10 cellular contexts compared by ENCODE assay signal in the genomic region with DNA sequence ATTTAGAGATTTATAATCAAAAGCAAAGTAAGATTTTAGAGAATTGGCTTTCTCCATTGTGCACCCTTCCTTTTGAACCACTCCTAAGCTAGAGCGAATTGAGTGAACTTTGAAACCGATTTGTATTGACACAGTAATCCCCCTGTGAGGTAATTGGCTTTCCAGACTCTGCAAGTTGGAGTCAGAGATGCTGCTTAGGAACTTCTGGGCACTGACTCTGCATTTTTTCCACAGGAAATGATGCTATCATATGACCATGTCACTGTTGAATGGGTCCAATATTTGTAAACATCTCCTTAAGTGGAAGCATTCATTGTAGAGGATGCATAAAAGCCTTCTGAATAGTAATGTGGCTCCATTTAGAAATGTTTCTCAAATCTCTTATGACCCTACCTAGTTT.
DNase-seq lines count a peak whose midpoint lies in the region; ATAC-seq, FAIRE-seq and TF ChIP-seq lines count a peak whose summit lies in the region.
"Had no signal": no experiment of that assay in that cellular context is flagged by ENCODE, and none has a peak within 500 bp of the region (broad histone marks: within the 10 kb centered on the region; RNA-seq: fewer than 3 reads in every experiment).

No MANE protein-coding gene starts in this region.

- no TSS peak for BruUV-seq in endothelial cell of umbilical vein (replicated peaks; lab: Mats Ljungman, UMichigan)

- TF ChIP-seq CTCF in endothelial cell of umbilical vein (IDR thresholded peaks at IDR 0.05; ENCODE audit: extremely low read depth in 1 of 2, insufficient read depth in 1 of 2, low read depth in 1 of 2, low read length in 2 of 2) (no peak), parathyroid adenoma (IDR thresholded peaks at IDR 0.05) (no peak)

- H3K36me3 ChIP-seq in endothelial cell of umbilical vein (ENCODE audit: control insufficient read depth in 2 of 2, extremely low read depth in 1 of 2, insufficient read depth in 2 of 2, low read length in 2 of 2) (no peaks in the 10 kb centered on the region), parathyroid adenoma (ENCODE audit: control insufficient read depth, insufficient read depth, low read length) (no peaks in the 10 kb centered on the region)

- H3K4me1 Mint-ChIP-seq in naive thymus-derived CD8-positive, alpha-beta T cell = peaks cover 0 to 4% (median 0%) of the 10 kb centered on the region in 4 donors

- H3K9me1 ChIP-seq in endothelial cell of umbilical vein (replicated peaks; ENCODE audit: control insufficient read depth, extremely low read depth, insufficient read depth, low read length) = no peaks in the 10 kb centered on the region

- peak; percentile 76 for FAIRE-seq in endothelial cell of umbilical vein (lab: Jason Lieb, UNC)

- DNase-seq in DMS153 (lab: John Stamatoyannopoulos, UW) (peak; percentile 69), NCI-H2029 treated with DMSO at 0.1 percent for 48 hours (lab: John Stamatoyannopoulos, UW) (peak; percentile 18), endothelial cell of umbilical vein (ENCODE audit: low read depth, low spot score) (peak; percentile 78), ACHN (no peak), NCI-H446 (lab: John Stamatoyannopoulos, UW) (no peak)
- DNase-seq in naive thymus-derived CD8-positive, alpha-beta T cell = no peak

- H2AFZ ChIP-seq in endothelial cell of umbilical vein (ENCODE audit: low read depth, low read length) = no peak overlapping the region
- peak overlapping the region; percentile 13 for H2AFZ ChIP-seq in parathyroid adenoma

- H3K9me3 ChIP-seq in endothelial cell of umbilical vein (replicated peaks; ENCODE audit: control insufficient read depth, insufficient read depth, low read length) (no peaks in the 10 kb centered on the region), parathyroid adenoma (ENCODE audit: control insufficient read depth, low read length) (no peaks in the 10 kb centered on the region)

- no peak overlapping the region for H3K4me3 Mint-ChIP-seq in naive thymus-derived CD8-positive, alpha-beta T cell
- H3K4me3 Mint-ChIP-seq: T-helper 1 cell treated with Interleukin-12 subunit alpha and Interleukin-12 subunit beta and Interleukin-4 antibody, amounts not matched to agents 30 μg/mL and 1 μg/mL, for 36 hours had no signal

- H3K9ac ChIP-seq in endothelial cell of umbilical vein (replicated peaks; ENCODE audit: extremely low read depth, insufficient read depth, low read length) (no peak overlapping the region), parathyroid adenoma (no peak overlapping the region)

- no peak overlapping the region for H3K27ac Mint-ChIP-seq in naive thymus-derived CD8-positive, alpha-beta T cell
- H3K27ac Mint-ChIP-seq: T-helper 1 cell treated with Interleukin-12 subunit alpha and Interleukin-12 subunit beta and Interleukin-4 antibody, amounts not matched to agents 30 μg/mL and 1 μg/mL, for 36 hours had no signal

- H3K27me3 Mint-ChIP-seq in naive thymus-derived CD8-positive, alpha-beta T cell = peaks cover 0 to 2% (median 0%) of the 10 kb centered on the region in 5 donors

- no peaks in the 10 kb centered on the region for H4K20me1 ChIP-seq in endothelial cell of umbilical vein (replicated peaks; ENCODE audit: control insufficient read depth, extremely low read depth, insufficient read depth, low read length)

- intact Hi-C loops in endothelial cell of umbilical vein (cut with micrococcal nuclease) = no loop called here

- H3K36me3 Mint-ChIP-seq in naive thymus-derived CD8-positive, alpha-beta T cell = no peaks in the 10 kb centered on the region

- H3K4me2 ChIP-seq in endothelial cell of umbilical vein (ENCODE audit: insufficient read depth, low read length) (no peak overlapping the region), parathyroid adenoma (ENCODE audit: low read length) (no peak overlapping the region)

- in situ Hi-C loops in ACHN (cut with HindIII; ENCODE audit: low pct_ligation_motif_present, low pct_unique_long_range_greater_than_20kb, low sequenced_read_pairs) = no loop called here

- dilution Hi-C loops in endothelial cell of umbilical vein (cut with MboI; ENCODE audit: extremely low pct_ligation_motif_present, low sequenced_read_pairs) = no loop called here

- CTCF ChIA-PET in endothelial cell of umbilical vein (lab: Charles Lee) = interaction anchor here (1.4 kb wide), 1 partner anchor 22 kb away, joined by 3 read pairs; no protein-coding TSS in a partner anchor

- POLR2A ChIA-PET in endothelial cell of umbilical vein (lab: Charles Lee) = no interaction called here
- POLR2A ChIA-PET in naive thymus-derived CD8-positive, alpha-beta T cell (lab: Charles Lee) = no interaction called here

- H3K4me3 ChIP-seq in endothelial cell of umbilical vein (replicated peaks in 1 of 3; ENCODE audit: insufficient read depth in 1 of 3, low read depth in 1 of 3, low read length in 3 of 3) (no peak overlapping the region), parathyroid adenoma (ENCODE audit: low read depth, low read length) (no peak overlapping the region)

- H3K27me3 ChIP-seq in endothelial cell of umbilical vein (ENCODE audit: control insufficient read depth in 2 of 2, insufficient read depth in 2 of 2, low read length in 2 of 2) (no peaks in the 10 kb centered on the region), parathyroid adenoma (ENCODE audit: control insufficient read depth, insufficient read depth, low read length) (no peaks in the 10 kb centered on the region)

- no peak for ATAC-seq in GM18511 (IDR thresholded peaks at IDR 0.05; ENCODE audit: unreplicated experiment)
- ATAC-seq in naive thymus-derived CD8-positive, alpha-beta T cell = no peak
- ATAC-seq: HCT116 had no signal

- H3K27ac ChIP-seq in endothelial cell of umbilical vein (ENCODE audit: insufficient read depth, low read depth, low read length) (no peak overlapping the region), parathyroid adenoma (peak overlapping the region; percentile 60)

- H3K4me1 ChIP-seq in endothelial cell of umbilical vein (ENCODE audit: control insufficient read depth, extremely low read depth, insufficient read depth, low read length) = no peaks in the 10 kb centered on the region
- H3K4me1 ChIP-seq in parathyroid adenoma = peaks cover 9% of the 10 kb centered on the region

- peaks cover 0 to 18% (median 3%) of the 10 kb centered on the region in 9 donors for H3K9me3 Mint-ChIP-seq in naive thymus-derived CD8-positive, alpha-beta T cell

- no peaks in the 10 kb centered on the region for H3K79me2 ChIP-seq in endothelial cell of umbilical vein (ENCODE audit: control insufficient read depth, insufficient read depth, low read length)
- no peaks in the 10 kb centered on the region for H3K79me2 ChIP-seq in parathyroid adenoma

- TF ChIP-seq POLR2A in endothelial cell of umbilical vein (IDR thresholded peaks at IDR 0.05; ENCODE audit: low read depth, low read length) = no peak

TF ChIP-seq in endothelial cell of umbilical vein, 7 proteins besides CTCF, POLR2A, EP300 and RAD21:
- TF ChIP-seq FOS (IDR thresholded peaks at IDR 0.05; ENCODE audit: borderline replicate concordance, insufficient read depth, low read length) (no peak), POLR2AphosphoS5 (IDR thresholded peaks at IDR 0.05; ENCODE audit: insufficient read depth, low read depth, low read length) (no peak), GATA2 (IDR thresholded peaks at IDR 0.05; ENCODE audit: insufficient read depth, insufficient read length, low read depth, low read length) (no peak), JUN (IDR thresholded peaks at IDR 0.05; ENCODE audit: borderline replicate concordance, insufficient read depth, insufficient read length, low read depth) (no peak), EZH2 (IDR thresholded peaks at IDR 0.05; ENCODE audit: borderline replicate concordance, low read depth, low read length, severe bottlenecking) (no peak), MYC (IDR thresholded peaks at IDR 0.05; ENCODE audit: low read depth, low read length) (no peak)
- TF ChIP-seq, protein P1, sequence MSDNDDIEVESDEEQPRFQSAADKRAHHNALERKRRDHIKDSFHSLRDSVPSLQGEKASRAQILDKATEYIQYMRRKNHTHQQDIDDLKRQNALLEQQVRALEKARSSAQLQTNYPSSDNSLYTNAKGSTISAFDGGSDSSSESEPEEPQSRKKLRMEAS (IDR thresholded peaks at IDR 0.05; ENCODE audit: insufficient read depth, insufficient read length) = no peak

Comparison
In these comparisons a context has a peak if more than half of its experiments do, and no peak if none do; other contexts are left out.
1. DNase-seq: peak in DMS153 (single experiment), NCI-H2029 treated with DMSO at 0.1 percent for 48 hours (single experiment) and endothelial cell of umbilical vein (single experiment); none in ACHN (single experiment), NCI-H446 (0 of 2) and naive thymus-derived CD8-positive, alpha-beta T cell (0 of 10).